In the genomic region with DNA sequence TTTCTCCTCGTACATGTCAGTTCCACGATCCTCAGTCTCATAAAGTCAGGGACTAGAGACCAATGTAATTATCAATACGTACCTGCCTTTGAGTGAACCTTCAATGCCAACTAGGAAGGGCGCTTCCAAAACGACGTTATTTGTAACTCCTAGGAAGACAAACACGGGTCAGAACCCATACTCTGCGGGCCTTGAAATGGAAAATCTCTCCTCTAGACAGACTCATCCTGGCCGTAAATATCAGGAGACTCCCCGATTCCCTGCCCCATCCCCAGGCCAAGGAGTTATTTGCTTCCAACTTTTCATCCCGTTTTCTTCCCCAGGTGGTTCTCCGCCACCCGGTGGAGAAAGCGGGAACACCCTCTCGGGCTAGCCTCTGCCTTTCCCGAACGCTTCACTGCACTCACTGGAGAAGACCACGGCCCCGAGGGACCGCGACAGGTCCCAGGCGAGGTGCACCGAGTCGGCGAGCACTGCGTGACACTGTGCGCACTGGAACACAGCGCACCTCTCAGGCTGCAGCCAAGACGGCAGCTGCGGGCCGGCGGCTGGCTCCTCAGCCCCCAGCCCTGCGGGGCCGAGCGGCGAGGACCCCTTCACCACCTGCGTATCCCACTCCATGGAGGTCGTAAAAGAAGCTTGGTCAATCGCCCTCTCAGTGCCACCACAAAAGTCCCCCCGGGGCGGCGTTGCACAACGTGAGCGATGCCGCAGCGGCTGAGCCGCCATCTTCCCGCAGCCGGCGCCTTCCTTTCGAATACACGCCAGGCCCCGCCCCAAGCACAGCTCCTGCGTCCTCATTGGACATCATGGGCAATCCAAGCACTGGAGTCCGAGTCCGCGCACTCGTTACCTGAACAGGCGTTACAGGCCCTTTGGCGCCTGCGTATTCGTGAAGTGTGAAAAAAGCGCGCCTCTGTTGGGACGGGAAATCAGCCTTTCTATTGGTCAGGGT, we compare ENCODE assay signal across 1 cellular context.
TF ChIP-seq lines count a peak whose summit lies in the region.

A gene (minus strand): TSS at position 759 of the 955 bp plus-strand sequence. CDS start 30 bp downstream, at position 729.

TF ChIP-seq in HepG2, 621 proteins besides CTCF, POLR2A, EP300 and RAD21 (continued from another document and continues in another):
- TF ChIP-seq, protein P1, sequence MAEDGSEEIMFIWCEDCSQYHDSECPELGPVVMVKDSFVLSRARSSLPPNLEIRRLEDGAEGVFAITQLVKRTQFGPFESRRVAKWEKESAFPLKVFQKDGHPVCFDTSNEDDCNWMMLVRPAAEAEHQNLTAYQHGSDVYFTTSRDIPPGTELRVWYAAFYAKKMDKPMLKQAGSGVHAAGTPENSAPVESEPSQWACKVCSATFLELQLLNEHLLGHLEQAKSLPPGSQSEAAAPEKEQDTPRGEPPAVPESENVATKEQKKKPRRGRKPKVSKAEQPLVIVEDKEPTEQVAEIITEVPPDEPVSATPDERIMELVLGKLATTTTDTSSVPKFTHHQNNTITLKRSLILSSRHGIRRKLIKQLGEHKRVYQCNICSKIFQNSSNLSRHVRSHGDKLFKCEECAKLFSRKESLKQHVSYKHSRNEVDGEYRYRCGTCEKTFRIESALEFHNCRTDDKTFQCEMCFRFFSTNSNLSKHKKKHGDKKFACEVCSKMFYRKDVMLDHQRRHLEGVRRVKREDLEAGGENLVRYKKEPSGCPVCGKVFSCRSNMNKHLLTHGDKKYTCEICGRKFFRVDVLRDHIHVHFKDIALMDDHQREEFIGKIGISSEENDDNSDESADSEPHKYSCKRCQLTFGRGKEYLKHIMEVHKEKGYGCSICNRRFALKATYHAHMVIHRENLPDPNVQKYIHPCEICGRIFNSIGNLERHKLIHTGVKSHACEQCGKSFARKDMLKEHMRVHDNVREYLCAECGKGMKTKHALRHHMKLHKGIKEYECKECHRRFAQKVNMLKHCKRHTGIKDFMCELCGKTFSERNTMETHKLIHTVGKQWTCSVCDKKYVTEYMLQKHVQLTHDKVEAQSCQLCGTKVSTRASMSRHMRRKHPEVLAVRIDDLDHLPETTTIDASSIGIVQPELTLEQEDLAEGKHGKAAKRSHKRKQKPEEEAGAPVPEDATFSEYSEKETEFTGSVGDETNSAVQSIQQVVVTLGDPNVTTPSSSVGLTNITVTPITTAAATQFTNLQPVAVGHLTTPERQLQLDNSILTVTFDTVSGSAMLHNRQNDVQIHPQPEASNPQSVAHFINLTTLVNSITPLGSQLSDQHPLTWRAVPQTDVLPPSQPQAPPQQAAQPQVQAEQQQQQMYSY (CRISPR knock-in tag; IDR thresholded peaks at IDR 0.05): peak; percentile 29; the same call in 1 of the 2 replicates
- no peak for TF ChIP-seq HOXA5 (CRISPR knock-in tag; IDR thresholded peaks at IDR 0.05)
- TF ChIP-seq NCOR1 (IDR thresholded peaks at IDR 0.05; ENCODE audit: borderline replicate concordance, low read length): no peak
- TF ChIP-seq ATF7 (IDR thresholded peaks at IDR 0.05): no peak
- TF ChIP-seq ATF7 (CRISPR knock-in tag; IDR thresholded peaks at IDR 0.05): no peak
- TF ChIP-seq NFE2L1 (CRISPR knock-in tag; IDR thresholded peaks at IDR 0.05; ENCODE audit: borderline replicate concordance): 0 out of 2 replicates have a peak, but pooled peaks have one; percentile 61
- no peak for TF ChIP-seq ARNTL (CRISPR knock-in tag; IDR thresholded peaks at IDR 0.05)
- TF ChIP-seq, protein P2, sequence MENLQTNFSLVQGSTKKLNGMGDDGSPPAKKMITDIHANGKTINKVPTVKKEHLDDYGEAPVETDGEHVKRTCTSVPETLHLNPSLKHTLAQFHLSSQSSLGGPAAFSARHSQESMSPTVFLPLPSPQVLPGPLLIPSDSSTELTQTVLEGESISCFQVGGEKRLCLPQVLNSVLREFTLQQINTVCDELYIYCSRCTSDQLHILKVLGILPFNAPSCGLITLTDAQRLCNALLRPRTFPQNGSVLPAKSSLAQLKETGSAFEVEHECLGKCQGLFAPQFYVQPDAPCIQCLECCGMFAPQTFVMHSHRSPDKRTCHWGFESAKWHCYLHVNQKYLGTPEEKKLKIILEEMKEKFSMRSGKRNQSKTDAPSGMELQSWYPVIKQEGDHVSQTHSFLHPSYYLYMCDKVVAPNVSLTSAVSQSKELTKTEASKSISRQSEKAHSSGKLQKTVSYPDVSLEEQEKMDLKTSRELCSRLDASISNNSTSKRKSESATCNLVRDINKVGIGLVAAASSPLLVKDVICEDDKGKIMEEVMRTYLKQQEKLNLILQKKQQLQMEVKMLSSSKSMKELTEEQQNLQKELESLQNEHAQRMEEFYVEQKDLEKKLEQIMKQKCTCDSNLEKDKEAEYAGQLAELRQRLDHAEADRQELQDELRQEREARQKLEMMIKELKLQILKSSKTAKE (CRISPR knock-in tag; IDR thresholded peaks at IDR 0.05; ENCODE audit: borderline replicate concordance): 0 out of 2 replicates have a peak, but pooled peaks have one; percentile 17
- TF ChIP-seq, protein P3, sequence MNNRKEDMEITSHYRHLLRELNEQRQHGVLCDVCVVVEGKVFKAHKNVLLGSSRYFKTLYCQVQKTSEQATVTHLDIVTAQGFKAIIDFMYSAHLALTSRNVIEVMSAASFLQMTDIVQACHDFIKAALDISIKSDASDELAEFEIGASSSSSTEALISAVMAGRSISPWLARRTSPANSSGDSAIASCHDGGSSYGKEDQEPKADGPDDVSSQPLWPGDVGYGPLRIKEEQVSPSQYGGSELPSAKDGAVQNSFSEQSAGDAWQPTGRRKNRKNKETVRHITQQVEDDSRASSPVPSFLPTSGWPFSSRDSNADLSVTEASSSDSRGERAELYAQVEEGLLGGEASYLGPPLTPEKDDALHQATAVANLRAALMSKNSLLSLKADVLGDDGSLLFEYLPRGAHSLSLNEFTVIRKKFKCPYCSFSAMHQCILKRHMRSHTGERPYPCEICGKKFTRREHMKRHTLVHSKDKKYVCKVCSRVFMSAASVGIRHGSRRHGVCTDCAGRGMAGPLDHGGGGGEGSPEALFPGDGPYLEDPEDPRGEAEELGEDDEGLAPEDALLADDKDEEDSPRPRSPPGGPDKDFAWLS (CRISPR knock-in tag; IDR thresholded peaks at IDR 0.05; ENCODE audit: borderline replicate concordance): no peak
- no peak for TF ChIP-seq SNAPC2 (CRISPR knock-in tag; IDR thresholded peaks at IDR 0.05)
- TF ChIP-seq, protein P4, sequence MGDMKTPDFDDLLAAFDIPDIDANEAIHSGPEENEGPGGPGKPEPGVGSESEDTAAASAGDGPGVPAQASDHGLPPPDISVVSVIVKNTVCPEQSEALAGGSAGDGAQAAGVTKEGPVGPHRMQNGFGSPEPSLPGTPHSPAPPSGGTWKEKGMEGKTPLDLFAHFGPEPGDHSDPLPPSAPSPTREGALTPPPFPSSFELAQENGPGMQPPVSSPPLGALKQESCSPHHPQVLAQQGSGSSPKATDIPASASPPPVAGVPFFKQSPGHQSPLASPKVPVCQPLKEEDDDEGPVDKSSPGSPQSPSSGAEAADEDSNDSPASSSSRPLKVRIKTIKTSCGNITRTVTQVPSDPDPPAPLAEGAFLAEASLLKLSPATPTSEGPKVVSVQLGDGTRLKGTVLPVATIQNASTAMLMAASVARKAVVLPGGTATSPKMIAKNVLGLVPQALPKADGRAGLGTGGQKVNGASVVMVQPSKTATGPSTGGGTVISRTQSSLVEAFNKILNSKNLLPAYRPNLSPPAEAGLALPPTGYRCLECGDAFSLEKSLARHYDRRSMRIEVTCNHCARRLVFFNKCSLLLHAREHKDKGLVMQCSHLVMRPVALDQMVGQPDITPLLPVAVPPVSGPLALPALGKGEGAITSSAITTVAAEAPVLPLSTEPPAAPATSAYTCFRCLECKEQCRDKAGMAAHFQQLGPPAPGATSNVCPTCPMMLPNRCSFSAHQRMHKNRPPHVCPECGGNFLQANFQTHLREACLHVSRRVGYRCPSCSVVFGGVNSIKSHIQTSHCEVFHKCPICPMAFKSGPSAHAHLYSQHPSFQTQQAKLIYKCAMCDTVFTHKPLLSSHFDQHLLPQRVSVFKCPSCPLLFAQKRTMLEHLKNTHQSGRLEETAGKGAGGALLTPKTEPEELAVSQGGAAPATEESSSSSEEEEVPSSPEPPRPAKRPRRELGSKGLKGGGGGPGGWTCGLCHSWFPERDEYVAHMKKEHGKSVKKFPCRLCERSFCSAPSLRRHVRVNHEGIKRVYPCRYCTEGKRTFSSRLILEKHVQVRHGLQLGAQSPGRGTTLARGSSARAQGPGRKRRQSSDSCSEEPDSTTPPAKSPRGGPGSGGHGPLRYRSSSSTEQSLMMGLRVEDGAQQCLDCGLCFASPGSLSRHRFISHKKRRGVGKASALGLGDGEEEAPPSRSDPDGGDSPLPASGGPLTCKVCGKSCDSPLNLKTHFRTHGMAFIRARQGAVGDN (CRISPR knock-in tag; IDR thresholded peaks at IDR 0.05): peak; percentile 84
- peak; percentile 98 for TF ChIP-seq SIN3A (IDR thresholded peaks at IDR 0.05; ENCODE audit: borderline replicate concordance, low read depth, low read length)
- TF ChIP-seq, protein P5, sequence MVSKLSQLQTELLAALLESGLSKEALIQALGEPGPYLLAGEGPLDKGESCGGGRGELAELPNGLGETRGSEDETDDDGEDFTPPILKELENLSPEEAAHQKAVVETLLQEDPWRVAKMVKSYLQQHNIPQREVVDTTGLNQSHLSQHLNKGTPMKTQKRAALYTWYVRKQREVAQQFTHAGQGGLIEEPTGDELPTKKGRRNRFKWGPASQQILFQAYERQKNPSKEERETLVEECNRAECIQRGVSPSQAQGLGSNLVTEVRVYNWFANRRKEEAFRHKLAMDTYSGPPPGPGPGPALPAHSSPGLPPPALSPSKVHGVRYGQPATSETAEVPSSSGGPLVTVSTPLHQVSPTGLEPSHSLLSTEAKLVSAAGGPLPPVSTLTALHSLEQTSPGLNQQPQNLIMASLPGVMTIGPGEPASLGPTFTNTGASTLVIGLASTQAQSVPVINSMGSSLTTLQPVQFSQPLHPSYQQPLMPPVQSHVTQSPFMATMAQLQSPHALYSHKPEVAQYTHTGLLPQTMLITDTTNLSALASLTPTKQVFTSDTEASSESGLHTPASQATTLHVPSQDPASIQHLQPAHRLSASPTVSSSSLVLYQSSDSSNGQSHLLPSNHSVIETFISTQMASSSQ (IDR thresholded peaks at IDR 0.05; ENCODE audit: low read depth): no peak
- TF ChIP-seq, protein P5 (CRISPR knock-in tag; IDR thresholded peaks at IDR 0.05; ENCODE audit: borderline replicate concordance): peak; percentile 32; the same call in 1 of the 2 replicates
- TF ChIP-seq GPN1 (CRISPR knock-in tag; IDR thresholded peaks at IDR 0.05; ENCODE audit: borderline replicate concordance): no peak
- TF ChIP-seq ZBTB7B (CRISPR knock-in tag; IDR thresholded peaks at IDR 0.05): no peak
- peak; percentile 73 for TF ChIP-seq STAG1 (CRISPR knock-in tag; IDR thresholded peaks at IDR 0.05)
- no peak for TF ChIP-seq PPARG (CRISPR knock-in tag; conservative IDR thresholded peaks at IDR 0.05)
- no peak for TF ChIP-seq KLF13 (CRISPR knock-in tag; IDR thresholded peaks at IDR 0.05)
- TF ChIP-seq ZNF569 (CRISPR knock-in tag; IDR thresholded peaks at IDR 0.05; ENCODE audit: borderline replicate concordance): no peak; the same call in 1 of the 2 replicates
- TF ChIP-seq MAFG (CRISPR knock-in tag; IDR thresholded peaks at IDR 0.05): no peak
- TF ChIP-seq PHF5A (CRISPR knock-in tag; IDR thresholded peaks at IDR 0.05; ENCODE audit: low read depth, unreplicated experiment): no peak
- peak; percentile 74 for TF ChIP-seq XRCC5 (optimal IDR thresholded peaks at IDR 0.05; ENCODE audit: low read length)
- TF ChIP-seq TMF1 (CRISPR knock-in tag; IDR thresholded peaks at IDR 0.05; ENCODE audit: low read depth): peak; percentile 61; the same call in 1 of the 2 replicates
- TF ChIP-seq, protein P6, sequence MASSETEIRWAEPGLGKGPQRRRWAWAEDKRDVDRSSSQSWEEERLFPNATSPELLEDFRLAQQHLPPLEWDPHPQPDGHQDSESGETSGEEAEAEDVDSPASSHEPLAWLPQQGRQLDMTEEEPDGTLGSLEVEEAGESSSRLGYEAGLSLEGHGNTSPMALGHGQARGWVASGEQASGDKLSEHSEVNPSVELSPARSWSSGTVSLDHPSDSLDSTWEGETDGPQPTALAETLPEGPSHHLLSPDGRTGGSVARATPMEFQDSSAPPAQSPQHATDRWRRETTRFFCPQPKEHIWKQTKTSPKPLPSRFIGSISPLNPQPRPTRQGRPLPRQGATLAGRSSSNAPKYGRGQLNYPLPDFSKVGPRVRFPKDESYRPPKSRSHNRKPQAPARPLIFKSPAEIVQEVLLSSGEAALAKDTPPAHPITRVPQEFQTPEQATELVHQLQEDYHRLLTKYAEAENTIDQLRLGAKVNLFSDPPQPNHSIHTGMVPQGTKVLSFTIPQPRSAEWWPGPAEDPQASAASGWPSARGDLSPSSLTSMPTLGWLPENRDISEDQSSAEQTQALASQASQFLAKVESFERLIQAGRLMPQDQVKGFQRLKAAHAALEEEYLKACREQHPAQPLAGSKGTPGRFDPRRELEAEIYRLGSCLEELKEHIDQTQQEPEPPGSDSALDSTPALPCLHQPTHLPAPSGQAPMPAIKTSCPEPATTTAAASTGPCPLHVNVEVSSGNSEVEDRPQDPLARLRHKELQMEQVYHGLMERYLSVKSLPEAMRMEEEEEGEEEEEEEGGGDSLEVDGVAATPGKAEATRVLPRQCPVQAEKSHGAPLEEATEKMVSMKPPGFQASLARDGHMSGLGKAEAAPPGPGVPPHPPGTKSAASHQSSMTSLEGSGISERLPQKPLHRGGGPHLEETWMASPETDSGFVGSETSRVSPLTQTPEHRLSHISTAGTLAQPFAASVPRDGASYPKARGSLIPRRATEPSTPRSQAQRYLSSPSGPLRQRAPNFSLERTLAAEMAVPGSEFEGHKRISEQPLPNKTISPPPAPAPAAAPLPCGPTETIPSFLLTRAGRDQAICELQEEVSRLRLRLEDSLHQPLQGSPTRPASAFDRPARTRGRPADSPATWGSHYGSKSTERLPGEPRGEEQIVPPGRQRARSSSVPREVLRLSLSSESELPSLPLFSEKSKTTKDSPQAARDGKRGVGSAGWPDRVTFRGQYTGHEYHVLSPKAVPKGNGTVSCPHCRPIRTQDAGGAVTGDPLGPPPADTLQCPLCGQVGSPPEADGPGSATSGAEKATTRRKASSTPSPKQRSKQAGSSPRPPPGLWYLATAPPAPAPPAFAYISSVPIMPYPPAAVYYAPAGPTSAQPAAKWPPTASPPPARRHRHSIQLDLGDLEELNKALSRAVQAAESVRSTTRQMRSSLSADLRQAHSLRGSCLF (CRISPR knock-in tag; IDR thresholded peaks at IDR 0.05; ENCODE audit: borderline replicate concordance): no peak
- TF ChIP-seq ZNF552 (CRISPR knock-in tag; IDR thresholded peaks at IDR 0.05; ENCODE audit: borderline replicate concordance): peak; percentile 74; the same call in 1 of the 2 replicates
- TF ChIP-seq, protein P7, sequence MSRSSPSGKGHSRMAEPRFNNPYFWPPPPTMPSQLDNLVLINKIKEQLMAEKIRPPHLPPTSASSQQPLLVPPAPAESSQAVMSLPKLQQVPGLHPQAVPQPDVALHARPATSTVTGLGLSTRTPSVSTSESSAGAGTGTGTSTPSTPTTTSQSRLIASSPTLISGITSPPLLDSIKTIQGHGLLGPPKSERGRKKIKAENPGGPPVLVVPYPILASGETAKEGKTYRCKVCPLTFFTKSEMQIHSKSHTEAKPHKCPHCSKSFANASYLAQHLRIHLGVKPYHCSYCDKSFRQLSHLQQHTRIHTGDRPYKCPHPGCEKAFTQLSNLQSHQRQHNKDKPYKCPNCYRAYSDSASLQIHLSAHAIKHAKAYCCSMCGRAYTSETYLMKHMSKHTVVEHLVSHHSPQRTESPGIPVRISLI (CRISPR knock-in tag; IDR thresholded peaks at IDR 0.05; ENCODE audit: borderline replicate concordance): peak; percentile 22; the same call in 1 of the 2 replicates
